In genomic region chr5:40879163-40879942, GRCh38 we compare ENCODE assay signal across 8 cellular contexts. TPM values are rescaled to one million over a fixed set of nuclear protein-coding genes. Genes with fewer than 3 reads are reported as not detected.
A peak's percentile ranks its signal among the peaks of the same experiment; 100 is the strongest.
DNase-seq lines count a peak whose midpoint lies in the region; ATAC-seq and TF ChIP-seq lines count a peak whose summit lies in the region.

No MANE protein-coding gene starts in this region.

- in situ Hi-C loops in T47D (cut with HindIII; ENCODE audit: low pct_unique_long_range_greater_than_20kb, low sequenced_read_pairs), result no loop called here

- no peaks in the 10 kb centered on the region for H3K9me3 ChIP-seq in CD4-positive, CD25-positive, alpha-beta regulatory T cell (ENCODE audit: control insufficient read depth in 2 of 2, low read length in 2 of 2)
- no peaks in the 10 kb centered on the region for H3K9me3 ChIP-seq in right lobe of liver

- DNase-seq in CD4-positive, CD25-positive, alpha-beta regulatory T cell, result peak in 2 of 3 donors; percentile 24 to 37
- DNase-seq in HEK293T (ENCODE audit: extremely low spot score), result peak; percentile 20
- DNase-seq in NCI-H526 (lab: John Stamatoyannopoulos, UW), result peak; percentile 5 to 33
- DNase-seq in T47D (ENCODE audit: low read depth in 1 of 2, low spot score in 1 of 2), result peak; percentile 18 to 50
- DNase-seq in right lobe of liver, result no peak

- CTCF ChIA-PET in HEK293T (lab: Yijun Ruan, JAX), result interaction anchor here (0.6 to 1.0 kb wide), 4 partner anchors 21 to 1136 kb away, joined by 3 to 7 read pairs (median 3); partner anchors contain the start of gene CARD6

- 20% methylated on average over 10 of the region's 10 CpGs for WGBS in right lobe of liver (ENCODE audit: insufficient coverage, low coverage, low lambda C conversion rate, missing lambda C conversion rate)

- no peaks in the 10 kb centered on the region for H3K36me3 ChIP-seq in CD4-positive, CD25-positive, alpha-beta regulatory T cell (ENCODE audit: control insufficient read depth, insufficient read depth, low read length)
- H3K36me3 ChIP-seq in right lobe of liver, result no peaks in the 10 kb centered on the region

- intact Hi-C loops in right lobe of liver (cut with DNase I), result no loop called here

- H3K4me1 ChIP-seq in CD4-positive, CD25-positive, alpha-beta regulatory T cell (ENCODE audit: control insufficient read depth, insufficient read depth, low read length, poor library complexity, severe bottlenecking), result no peaks in the 10 kb centered on the region
- no peaks in the 10 kb centered on the region for H3K4me1 ChIP-seq in right lobe of liver

- H3K27ac Mint-ChIP-seq in CD4-positive, CD25-positive, alpha-beta regulatory T cell, result no peak overlapping the region

- no peak overlapping the region for H3K4me3 Mint-ChIP-seq in CD4-positive, CD25-positive, alpha-beta regulatory T cell

- H3K27me3 Mint-ChIP-seq in CD4-positive, CD25-positive, alpha-beta regulatory T cell, result peaks cover 14% of the 10 kb centered on the region

- TF ChIP-seq CTCF in right lobe of liver (IDR thresholded peaks at IDR 0.05), result peak; percentile 60 to 63 (median 62)

- H3K4me1 Mint-ChIP-seq in CD4-positive, CD25-positive, alpha-beta regulatory T cell, result peaks cover 0 to 6% (median 4%) of the 10 kb centered on the region in 4 donors

- no peak overlapping the region for H3K27ac ChIP-seq in CD4-positive, CD25-positive, alpha-beta regulatory T cell (ENCODE audit: insufficient read depth, low read length, poor library complexity, severe bottlenecking)
- no peak overlapping the region for H3K27ac ChIP-seq in right lobe of liver

- POLR2A ChIA-PET in HEK293T (lab: Yijun Ruan, JAX), result no interaction called here

- no peaks in the 10 kb centered on the region for H3K36me3 Mint-ChIP-seq in CD4-positive, CD25-positive, alpha-beta regulatory T cell

- TF ChIP-seq POLR2A in right lobe of liver (IDR thresholded peaks at IDR 0.05), result no peak

- H3K27me3 ChIP-seq in CD4-positive, CD25-positive, alpha-beta regulatory T cell (ENCODE audit: control insufficient read depth, insufficient read depth, low read length), result no peaks in the 10 kb centered on the region
- H3K27me3 ChIP-seq in right lobe of liver, result no peaks in the 10 kb centered on the region

- no peak overlapping the region for H3K4me3 ChIP-seq in CD4-positive, CD25-positive, alpha-beta regulatory T cell (ENCODE audit: low read depth, low read length)
- H3K4me3 ChIP-seq in right lobe of liver, result no peak overlapping the region

- ATAC-seq in CD4-positive, CD25-positive, alpha-beta regulatory T cell (ENCODE audit: low read depth in 2 of 2), result no peak
- ATAC-seq in right lobe of liver (peak; percentile 57 to 80 (median 72)), HG02840 (IDR thresholded peaks at IDR 0.05; ENCODE audit: low FRiP score, unreplicated experiment) (no peak), HG03095 (IDR thresholded peaks at IDR 0.05; ENCODE audit: unreplicated experiment) (no peak), GM21717 (IDR thresholded peaks at IDR 0.05; ENCODE audit: unreplicated experiment) (no peak)

- H3K9me3 Mint-ChIP-seq in CD4-positive, CD25-positive, alpha-beta regulatory T cell, result peaks cover 0 to 4% (median 0%) of the 10 kb centered on the region in 7 donors

TF ChIP-seq in HEK293T, 16 proteins besides CTCF, POLR2A, EP300 and RAD21:
- TF ChIP-seq CTBP1 (IDR thresholded peaks at IDR 0.05; ENCODE audit: borderline replicate concordance), result no peak
- TF ChIP-seq FOXK2 (IDR thresholded peaks at IDR 0.05), result no peak
- no peak for TF ChIP-seq SUZ12 (IDR thresholded peaks at IDR 0.05)
- TF ChIP-seq NFRKB (IDR thresholded peaks at IDR 0.05), result no peak
- no peak for TF ChIP-seq ELF4 (IDR thresholded peaks at IDR 0.05)
- TF ChIP-seq ARNT (IDR thresholded peaks at IDR 0.05), result no peak
- TF ChIP-seq PKNOX1 (IDR thresholded peaks at IDR 0.05), result no peak
- TF ChIP-seq ZNF384 (IDR thresholded peaks at IDR 0.05), result no peak
- TF ChIP-seq SP1 (IDR thresholded peaks at IDR 0.05), result no peak
- TF ChIP-seq L3MBTL2 (conservative IDR thresholded peaks at IDR 0.05), result no peak
- TF ChIP-seq HDGF (IDR thresholded peaks at IDR 0.05; ENCODE audit: borderline replicate concordance), result no peak
- no peak for TF ChIP-seq LEF1 (IDR thresholded peaks at IDR 0.05; ENCODE audit: borderline replicate concordance)
- TF ChIP-seq TARDBP (IDR thresholded peaks at IDR 0.05), result no peak
- TF ChIP-seq FOXM1 (IDR thresholded peaks at IDR 0.05; ENCODE audit: borderline replicate concordance), result no peak
- TF ChIP-seq FOXA1 (IDR thresholded peaks at IDR 0.05), result no peak
- no peak for TF ChIP-seq BHLHE40 (IDR thresholded peaks at IDR 0.05; ENCODE audit: borderline replicate concordance)

RNA-seq across cellular contexts. Expression of gene C7, which starts 29.9 kb away (rescaled TPM):
- not detected for total RNA-seq in CD4-positive, CD25-positive, alpha-beta regulatory T cell
- polyA plus RNA-seq in CD4-positive, CD25-positive, alpha-beta regulatory T cell, result not detected
- 100 to 1,000 TPM in 3 of 6 experiments, 10 to 100 TPM in 3; 49.0 to 191 (median 90.0) TPM for total RNA-seq in right lobe of liver

RNA-seq across cellular contexts. Expression of gene CARD6, which starts 38.2 kb away (rescaled TPM):
- 2.8 TPM for total RNA-seq in CD4-positive, CD25-positive, alpha-beta regulatory T cell
- polyA plus RNA-seq in CD4-positive, CD25-positive, alpha-beta regulatory T cell, result 1 to 10 TPM; 3.7 to 5.8 (median 5.1) TPM
- 1 to 10 TPM; 3.0 to 6.2 (median 3.3) TPM for total RNA-seq in right lobe of liver

RNA-seq across cellular contexts. Expression of gene RPL37, which starts 44.3 kb away (rescaled TPM):
- total RNA-seq in CD4-positive, CD25-positive, alpha-beta regulatory T cell, result 1,729 TPM
- polyA plus RNA-seq in CD4-positive, CD25-positive, alpha-beta regulatory T cell, result 1,000 to 10,000 TPM; 1,921 to 2,513 (median 2,239) TPM
- 100 to 1,000 TPM in 4 of 6 experiments, 10 to 100 TPM in 2; 36.5 to 472 (median 400) TPM for total RNA-seq in right lobe of liver

Comparison
In these comparisons a context has a peak if more than half of its experiments do, and no peak if none do; other contexts are left out.
1. ATAC-seq: peak in right lobe of liver (4 of 4); none in CD4-positive, CD25-positive, alpha-beta regulatory T cell (0 of 2), HG02840 (single experiment), HG03095 (single experiment) and GM21717 (single experiment).
2. DNase-seq: peak in CD4-positive, CD25-positive, alpha-beta regulatory T cell (2 of 3), HEK293T (single experiment), NCI-H526 (2 of 2) and T47D (2 of 2); none in right lobe of liver (0 of 3).
3. RNA of gene C7, which starts 29.9 kb away (total RNA-seq): 49.0 to 191 TPM in right lobe of liver; not detected in CD4-positive, CD25-positive, alpha-beta regulatory T cell (single experiment); every median in the first group is over 10 times any median in the second.